In genomic region chr2:18910843-18911242, GRCh38 we compare ENCODE assay signal across 13 cellular contexts.
A peak's percentile ranks its signal among the peaks of the same experiment; 100 is the strongest.
DNase-seq lines count a peak whose midpoint lies in the region; ATAC-seq and TF ChIP-seq lines count a peak whose summit lies in the region.
"Had no signal": no experiment of that assay in that cellular context is flagged by ENCODE, and none has a peak within 500 bp of the region (broad histone marks: within the 10 kb centered on the region; RNA-seq: fewer than 3 reads in every experiment).

No MANE protein-coding gene starts in this region.

- H3K36me3 ChIP-seq in BJ (ENCODE audit: control insufficient read depth, insufficient read depth, low read length), result no peaks in the 10 kb centered on the region
- H3K36me3 ChIP-seq: heart left ventricle had no signal

- H3K27me3 Mint-ChIP-seq in activated CD4-positive, alpha-beta T cell treated with anti-CD3 and anti-CD28 coated beads, Interleukin-2, amount 10 ng/mL, durations not matched to agents 7 days and 5 days, result no peaks in the 10 kb centered on the region
- H3K27me3 Mint-ChIP-seq in activated CD8-positive, alpha-beta T cell treated with anti-CD3 and anti-CD28 coated beads for 36 hours, result no peaks in the 10 kb centered on the region
- H3K27me3 Mint-ChIP-seq: central memory CD8-positive, alpha-beta T cell had no signal

- intact Hi-C loops in activated CD8-positive, alpha-beta T cell treated with anti-CD3 and anti-CD28 coated beads for 36 hours (cut with micrococcal nuclease), result no loop called here

- POLR2A ChIA-PET in BJ (lab: Charles Lee), result no interaction called here
- POLR2A ChIA-PET in activated CD4-positive, alpha-beta T cell treated with anti-CD3 and anti-CD28 coated beads, Interleukin-2, amount 10 ng/mL, durations not matched to agents 7 days and 5 days (lab: Charles Lee), result no interaction called here
- POLR2A ChIA-PET in activated CD8-positive, alpha-beta T cell treated with anti-CD3 and anti-CD28 coated beads for 36 hours (lab: Charles Lee), result no interaction called here

- H3K9me3 Mint-ChIP-seq in activated CD4-positive, alpha-beta T cell treated with anti-CD3 and anti-CD28 coated beads, Interleukin-2, amount 10 ng/mL, durations not matched to agents 7 days and 5 days, result no peaks in the 10 kb centered on the region
- no peaks in the 10 kb centered on the region for H3K9me3 Mint-ChIP-seq in activated CD8-positive, alpha-beta T cell treated with anti-CD3 and anti-CD28 coated beads for 36 hours
- H3K9me3 Mint-ChIP-seq: central memory CD8-positive, alpha-beta T cell had no signal

- H3K4me3 ChIP-seq in BJ (ENCODE audit: low read depth, low read length), result no peak overlapping the region
- H3K4me3 ChIP-seq in choroid plexus epithelial cell (ENCODE audit: low read depth, low read length), result no peak overlapping the region
- H3K4me3 ChIP-seq: heart left ventricle had no signal

- H3K4me1 Mint-ChIP-seq in activated CD4-positive, alpha-beta T cell treated with anti-CD3 and anti-CD28 coated beads, Interleukin-2, amount 10 ng/mL, durations not matched to agents 7 days and 5 days, result no peaks in the 10 kb centered on the region
- H3K4me1 Mint-ChIP-seq in activated CD8-positive, alpha-beta T cell treated with anti-CD3 and anti-CD28 coated beads for 36 hours (ENCODE audit: low read depth), result no peaks in the 10 kb centered on the region
- H3K4me1 Mint-ChIP-seq: central memory CD8-positive, alpha-beta T cell had no signal

- peak; percentile 77 for DNase-seq in BJ (ENCODE audit: low read depth)
- DNase-seq in M059J (ENCODE audit: low read depth), result peak; percentile 78
- DNase-seq in choroid plexus epithelial cell (ENCODE audit: low read depth), result peak; percentile 88
- DNase-seq in myocyte (ENCODE audit: low read depth), result peak; percentile 75
- DNase-seq in activated CD4-positive, alpha-beta T cell treated with anti-CD3 and anti-CD28 coated beads, Interleukin-2, amount 10 ng/mL, durations not matched to agents 7 days and 5 days, result no peak
- no peak for DNase-seq in activated CD8-positive, alpha-beta T cell treated with anti-CD3 and anti-CD28 coated beads for 36 hours
- DNase-seq: activated T-cell treated with anti-CD3 and anti-CD28 coated beads, Interleukin-2, amount 50 U/mL, for 48 hours; heart left ventricle; NCI-H1436; stimulated activated CD4-positive, alpha-beta T cell treated with anti-CD3 and anti-CD28 coated beads, Interleukin-12 subunit alpha, Interleukin-12 subunit beta, amount 100 ng/mL, for 4 hours had no signal

- CTCF ChIA-PET in BJ (lab: Yijun Ruan, JAX), result no interaction called here
- CTCF ChIA-PET in activated CD4-positive, alpha-beta T cell treated with anti-CD3 and anti-CD28 coated beads, Interleukin-2, amount 10 ng/mL, durations not matched to agents 7 days and 5 days (lab: Charles Lee), result no interaction called here
- CTCF ChIA-PET in activated CD8-positive, alpha-beta T cell treated with anti-CD3 and anti-CD28 coated beads for 36 hours (lab: Charles Lee), result no interaction called here

- H3K27me3 ChIP-seq in BJ (ENCODE audit: control insufficient read depth, insufficient read depth, low read length), result no peaks in the 10 kb centered on the region
- H3K27me3 ChIP-seq: heart left ventricle had no signal

- no peak overlapping the region for H3K27ac Mint-ChIP-seq in activated CD4-positive, alpha-beta T cell treated with anti-CD3 and anti-CD28 coated beads, Interleukin-2, amount 10 ng/mL, durations not matched to agents 7 days and 5 days
- no peak overlapping the region for H3K27ac Mint-ChIP-seq in activated CD8-positive, alpha-beta T cell treated with anti-CD3 and anti-CD28 coated beads for 36 hours

- no peak overlapping the region for H3K4me3 Mint-ChIP-seq in activated CD4-positive, alpha-beta T cell treated with anti-CD3 and anti-CD28 coated beads, Interleukin-2, amount 10 ng/mL, durations not matched to agents 7 days and 5 days
- H3K4me3 Mint-ChIP-seq in activated CD8-positive, alpha-beta T cell treated with anti-CD3 and anti-CD28 coated beads for 36 hours, result no peak overlapping the region
- H3K4me3 Mint-ChIP-seq: central memory CD8-positive, alpha-beta T cell had no signal

- H3K36me3 Mint-ChIP-seq in activated CD4-positive, alpha-beta T cell treated with anti-CD3 and anti-CD28 coated beads, Interleukin-2, amount 10 ng/mL, durations not matched to agents 7 days and 5 days (ENCODE audit: low read depth), result no peaks in the 10 kb centered on the region
- H3K36me3 Mint-ChIP-seq in activated CD8-positive, alpha-beta T cell treated with anti-CD3 and anti-CD28 coated beads for 36 hours (ENCODE audit: low read depth), result no peaks in the 10 kb centered on the region

- no peak for ATAC-seq in GM21528 (IDR thresholded peaks at IDR 0.05; ENCODE audit: low FRiP score, unreplicated experiment)
- no peak for ATAC-seq in GM18498 (IDR thresholded peaks at IDR 0.05; ENCODE audit: unreplicated experiment)
- ATAC-seq in activated CD8-positive, alpha-beta T cell treated with anti-CD3 and anti-CD28 coated beads for 36 hours, result no peak

- TF ChIP-seq CTCF in BJ (IDR thresholded peaks at IDR 0.05; ENCODE audit: insufficient read depth, low read depth, low read length) (no peak), choroid plexus epithelial cell (conservative IDR thresholded peaks at IDR 0.05; ENCODE audit: low read depth, low read length) (no peak)
- TF ChIP-seq CTCF in activated CD8-positive, alpha-beta T cell treated with anti-CD3 and anti-CD28 coated beads for 36 hours (IDR thresholded peaks at IDR 0.05), result no peak

Comparison
In these comparisons a context has a peak if more than half of its experiments do, and no peak if none do; other contexts are left out.
1. DNase-seq: peak in BJ (single experiment), M059J (single experiment), choroid plexus epithelial cell (single experiment) and myocyte (single experiment); none in activated CD4-positive, alpha-beta T cell treated with anti-CD3 and anti-CD28 coated beads, Interleukin-2, amount 10 ng/mL, durations not matched to agents 7 days and 5 days (single experiment) and activated CD8-positive, alpha-beta T cell treated with anti-CD3 and anti-CD28 coated beads for 36 hours (single experiment).